21 cellular contexts compared by ENCODE assay signal in the genomic region with DNA sequence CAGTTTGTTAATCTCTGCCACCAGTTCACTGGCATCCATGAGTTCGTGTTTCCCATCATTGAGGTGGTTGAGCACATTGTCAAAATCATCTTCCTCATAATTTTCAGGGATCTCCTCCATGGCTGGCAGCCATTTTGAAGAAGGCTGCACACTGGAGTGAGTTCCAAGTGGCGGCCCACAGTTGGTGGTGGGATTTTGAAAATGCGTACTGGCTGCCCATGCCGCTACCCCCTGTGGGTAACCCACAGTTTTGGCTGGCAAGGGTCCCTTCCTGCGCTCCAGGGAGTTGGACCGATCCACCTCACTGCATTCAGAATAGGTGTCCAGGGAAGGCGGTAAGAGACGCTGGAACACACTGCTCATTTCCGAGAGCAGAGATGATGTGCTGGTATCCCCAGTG. TPM values are rescaled to one million over a fixed set of nuclear protein-coding genes. Genes with fewer than 3 reads are reported as not detected.
DNase-seq lines count a peak whose midpoint lies in the region; ATAC-seq, FAIRE-seq and TF ChIP-seq lines count a peak whose summit lies in the region.
"Had no signal": no experiment of that assay in that cellular context is flagged by ENCODE, and none has a peak within 500 bp of the region (broad histone marks: within the 10 kb centered on the region; RNA-seq: fewer than 3 reads in every experiment).

No MANE protein-coding gene starts in this region.

- no peaks in the 10 kb centered on the region for H3K79me2 ChIP-seq in K562 (ENCODE audit: control insufficient read depth, insufficient read depth, low read length)

- H2AK5ac ChIP-seq in mesenchymal stem cell (ENCODE audit: low read length, severe bottlenecking) = no peak overlapping the region

- TF ChIP-seq RAD21 in K562 (CRISPR knock-in tag; conservative IDR thresholded peaks at IDR 0.05 in 1 of 2, IDR thresholded peaks at IDR 0.05 in 1 of 2) = no peak

- intact Hi-C loops in K562 (cut with micrococcal nuclease) = no loop called here
- intact Hi-C loops in tibial artery (cut with DNase I; ENCODE audit: low total_unique reads) = no loop called here
- intact Hi-C loops in body of pancreas (cut with DNase I) = no loop called here
- intact Hi-C loops in cardiac septum (cut with DNase I) = loop anchor here (10.0 kb wide), 1 partner anchor 396 kb away; no protein-coding TSS in a partner anchor

- TF ChIP-seq POLR2A in K562 (conservative IDR thresholded peaks at IDR 0.05) (no peak), body of pancreas (IDR thresholded peaks at IDR 0.05) (no peak)

- H2AFZ ChIP-seq in K562 (ENCODE audit: low read depth, low read length) (no peak overlapping the region), mesenchymal stem cell (ENCODE audit: low read depth, low read length) (no peak overlapping the region)
- H2AFZ ChIP-seq: GM23338 had no signal

- H3K14ac ChIP-seq in mesenchymal stem cell (ENCODE audit: low read length in 2 of 2) = no peak overlapping the region

- no peak for TF ChIP-seq EP300 in K562 (IDR thresholded peaks at IDR 0.05; ENCODE audit: low read length)

- H3K23ac ChIP-seq in mesenchymal stem cell (ENCODE audit: low read length in 2 of 2) = no peak overlapping the region

- WGBS in K562 (ENCODE audit: insufficient coverage, low coverage, missing lambda C conversion rate) = 9% methylated on average over 9 of the region's 9 CpGs
- WGBS in mesenchymal stem cell = 99% methylated on average over 9 of the region's 9 CpGs
- WGBS in body of pancreas, 2 donors = 80 to 81% methylated on average over 9 of the region's 9 CpGs

- ATAC-seq in K562 (no peak), body of pancreas (no peak)
- ATAC-seq: GM23338, HCT116, HepG2 had no signal

- DNase-seq in K562 (ENCODE audit: extremely low read depth in 1 of 4, low spot score in 3 of 4) = no peak
- DNase-seq in mesenchymal stem cell = no peak
- no peak for DNase-seq in tibial artery
- no peak for DNase-seq in body of pancreas
- no peak for DNase-seq in cardiac septum (ENCODE audit: low spot score)
- no peak for DNase-seq in NCI-H2227 treated with DMSO at 0.1 percent for 48 hours (lab: John Stamatoyannopoulos, UW)
- DNase-seq: ACHN; BE2C; C1 segment of cervical spinal cord; CD4-positive, CD25-positive, alpha-beta regulatory T cell; CD8-positive, alpha-beta memory T cell; COR-L47; DMS 273 treated with DMSO at 0.1 percent for 48 hours had no signal

- in situ Hi-C loops in K562 (cut with MboI) = no loop called here

- H4K91ac ChIP-seq in mesenchymal stem cell (ENCODE audit: low read length) = no peak overlapping the region

- H3K4me2 ChIP-seq in K562 (ENCODE audit: insufficient read depth, low read length) = no peak overlapping the region
- H3K4me2 ChIP-seq in mesenchymal stem cell (ENCODE audit: low read length, poor library complexity, severe bottlenecking) = no peak overlapping the region
- H3K4me2 ChIP-seq: GM23338 had no signal

- peak overlapping the region; percentile 13 for H4K8ac ChIP-seq in mesenchymal stem cell (ENCODE audit: low read length)

- no peaks in the 10 kb centered on the region for H3K9me3 ChIP-seq in HEK293 (ENCODE audit: control insufficient read depth, insufficient read depth, low read depth, low read length)
- no peaks in the 10 kb centered on the region for H3K9me3 ChIP-seq in K562 (replicated peaks; ENCODE audit: control insufficient read depth, insufficient read depth, low read depth, low read length)
- H3K9me3 ChIP-seq in mesenchymal stem cell (ENCODE audit: control insufficient read depth, low read length) = no peaks in the 10 kb centered on the region
- no peaks in the 10 kb centered on the region for H3K9me3 ChIP-seq in tibial artery
- H3K9me3 ChIP-seq in body of pancreas = no peaks in the 10 kb centered on the region
- H3K9me3 ChIP-seq: BE2C had no signal

- H3K27me3 ChIP-seq in K562 (ENCODE audit: control insufficient read depth in 2 of 2, insufficient read depth in 2 of 2, low read length in 2 of 2) (no peaks in the 10 kb centered on the region), mesenchymal stem cell (ENCODE audit: control insufficient read depth in 1 of 2, insufficient read depth in 1 of 2, low read length in 2 of 2) (no peaks in the 10 kb centered on the region), tibial artery (no peaks in the 10 kb centered on the region), body of pancreas (no peaks in the 10 kb centered on the region)
- H3K27me3 ChIP-seq: BE2C had no signal

- no peak overlapping the region for H3K27ac ChIP-seq in HEK293 (ENCODE audit: extremely low read depth, low read depth, low read length)
- H3K27ac ChIP-seq in K562 (ENCODE audit: extremely low read depth, low read depth, low read length) = no peak overlapping the region
- no peak overlapping the region for H3K27ac ChIP-seq in mesenchymal stem cell (ENCODE audit: low read length, poor library complexity, severe bottlenecking)
- peak overlapping the region; percentile 66 to 92 for H3K27ac ChIP-seq in tibial artery
- H3K27ac ChIP-seq in body of pancreas = no peak overlapping the region

- CTCF ChIA-PET in HEK293 (lab: Yijun Ruan, JAX) (no interaction called here), K562 (lab: Yijun Ruan, JAX; ENCODE audit: low intra/inter-chr PET ratio) (no interaction called here)

- H3K18ac ChIP-seq in mesenchymal stem cell (ENCODE audit: low read depth in 1 of 2, low read length in 2 of 2) = no peak overlapping the region

- H3K4me1 ChIP-seq in HEK293 (ENCODE audit: control insufficient read depth, insufficient read depth, low read length) (no peaks in the 10 kb centered on the region), K562 (replicated peaks in 1 of 2; ENCODE audit: control insufficient read depth in 2 of 2, insufficient read depth in 2 of 2, low read length in 2 of 2) (no peaks in the 10 kb centered on the region), mesenchymal stem cell (ENCODE audit: control insufficient read depth, insufficient read depth, low read depth, low read length) (no peaks in the 10 kb centered on the region), tibial artery (peaks cover 0 to 73% (median 14%) of the 10 kb centered on the region in 4 donors), body of pancreas (no peaks in the 10 kb centered on the region)
- H3K4me1 ChIP-seq: BE2C had no signal

- POLR2A ChIA-PET in HEK293 (lab: Yijun Ruan, JAX) = no interaction called here
- POLR2A ChIA-PET in K562 (lab: Yijun Ruan, JAX) = no interaction called here

- H3K9ac ChIP-seq in K562 (ENCODE audit: insufficient read depth in 1 of 2, low read depth in 2 of 2, low read length in 2 of 2) = no peak overlapping the region
- no peak overlapping the region for H3K9ac ChIP-seq in mesenchymal stem cell (ENCODE audit: low read length)

- H3K36me3 ChIP-seq in HEK293 (ENCODE audit: control insufficient read depth in 2 of 2, insufficient read depth in 1 of 2, low read length in 2 of 2) (peaks cover 0 to 12% of the 10 kb centered on the region in 2 experiments; a peak in 1 of 3 replicates), K562 (ENCODE audit: control insufficient read depth, insufficient read depth, low read length) (no peaks in the 10 kb centered on the region), mesenchymal stem cell (ENCODE audit: control insufficient read depth in 1 of 2, insufficient read depth in 2 of 2, low read depth in 1 of 2, low read length in 2 of 2) (peaks cover 6 to 70% of the 10 kb centered on the region in 2 experiments), tibial artery (peaks cover 11 to 15% (median 12%) of the 10 kb centered on the region in 3 donors), body of pancreas (replicated peaks in 1 of 2; ENCODE audit: insufficient read depth in 1 of 2, low read depth in 2 of 2) (no peaks in the 10 kb centered on the region)

- TF ChIP-seq CTCF in HEK293 (tag by site-specific recombination; IDR thresholded peaks at IDR 0.05) (no peak), K562 (IDR thresholded peaks at IDR 0.05 in 2 of 3, conservative IDR thresholded peaks at IDR 0.05 in 1 of 3; ENCODE audit: insufficient read depth in 2 of 3, low read depth in 1 of 3, low read length in 3 of 3) (no peak), tibial artery (IDR thresholded peaks at IDR 0.05) (no peak), body of pancreas (IDR thresholded peaks at IDR 0.05) (no peak)

- no peaks in the 10 kb centered on the region for H3K9me1 ChIP-seq in K562 (ENCODE audit: control insufficient read depth, insufficient read depth, low read length)

- H2BK12ac ChIP-seq in mesenchymal stem cell (ENCODE audit: low read length in 2 of 2) = no peak overlapping the region

- H4K20me1 ChIP-seq in K562 (replicated peaks; ENCODE audit: control insufficient read depth, insufficient read depth, low read length) = no peaks in the 10 kb centered on the region

- BruUV-seq in K562 (replicated peaks; lab: Mats Ljungman, UMichigan) = no TSS peak

- H2BK120ac ChIP-seq in mesenchymal stem cell (ENCODE audit: low read depth, low read length) = no peak overlapping the region

- no peak overlapping the region for H2BK15ac ChIP-seq in mesenchymal stem cell (ENCODE audit: low read depth, poor library complexity, severe bottlenecking)

- FAIRE-seq in K562 (lab: Jason Lieb, UNC) = no peak
- FAIRE-seq: G401.6, GM12891, GM19239, H54, HepG2 had no signal

- no peak overlapping the region for H3K4me3 ChIP-seq in HEK293 (ENCODE audit: low read depth, low read length)
- no peak overlapping the region for H3K4me3 ChIP-seq in K562
- H3K4me3 ChIP-seq in mesenchymal stem cell (ENCODE audit: insufficient read depth in 1 of 2, low read depth in 1 of 2, low read length in 2 of 2) = no peak overlapping the region
- H3K4me3 ChIP-seq in tibial artery = no peak overlapping the region
- H3K4me3 ChIP-seq in body of pancreas = no peak overlapping the region
- H3K4me3 ChIP-seq: GM23338 had no signal

- no peak overlapping the region for H2BK5ac ChIP-seq in mesenchymal stem cell (ENCODE audit: low read depth, low read length, poor library complexity, severe bottlenecking)

- H3K4ac ChIP-seq in mesenchymal stem cell (ENCODE audit: low read depth in 1 of 2, low read length in 2 of 2) = no peak overlapping the region

- H3K79me1 ChIP-seq in mesenchymal stem cell (replicated peaks; ENCODE audit: low read length, poor library complexity, severe bottlenecking) = no peaks in the 10 kb centered on the region

RNA-seq across cellular contexts. Expression of a gene that starts 11.2 kb away (rescaled TPM):
- total RNA-seq in K562 (2011; cell fraction: chromatin; rRNA removed; ENCODE audit: low replicate concordance) = not detected in 2 replicates
- not detected in 2 replicates for total RNA-seq in K562 (2011; cell fraction: nucleolus; rRNA removed)
- total RNA-seq in K562 (2011; cell fraction: nucleoplasm; rRNA removed) = 0.29 TPM in 1 of 2 replicates, not detected in the other
- total RNA-seq in K562 (2014; rRNA removed) (not detected in 2 replicates), K562 (2014; rRNA removed; fragmentation: Illumina TruSeq; extraction: Trizol) (not detected in 2 replicates), K562 (2015; rRNA removed; fragmentation: Illumina TruSeq; extraction: Trizol) (not detected in 2 replicates), K562 (2021) (0.09 and 0.11 TPM in 2 replicates), body of pancreas (1 to 10 TPM; 3.9 to 7.9 TPM), cardiac septum (4.9 TPM)
- polyA plus RNA-seq in K562 (2011; rRNA removed) (0.04 TPM in 2 replicates), K562 (2014; fragmentation: Illumina TruSeq; extraction: Trizol) (not detected in 2 replicates), K562 (2014; fragmentation: Nextera tagmentation; extraction: Ambion mirVana) (not detected), K562 (2014; rRNA removed) (not detected in 2 replicates)
- polyA plus RNA-seq in K562 (2011; cell fraction: cytosol; rRNA removed) = 0.09 TPM in 1 of 2 replicates, not detected in the other
- 0.13 TPM in 1 of 2 replicates, not detected in the other for polyA plus RNA-seq in K562 (2011; cell fraction: nucleus; rRNA removed)
- not detected in 2 replicates for polyA plus RNA-seq in K562 (2012)
- 0.25 and 0.30 TPM in 2 replicates for polyA minus RNA-seq in K562 (2011; rRNA and poly(A)+ RNA removed)
- not detected in 2 replicates for polyA minus RNA-seq in K562 (2011; cell fraction: cytosol; rRNA and poly(A)+ RNA removed)
- polyA minus RNA-seq in K562 (2011; cell fraction: nucleus; rRNA and poly(A)+ RNA removed) = under 0.01 and 0.22 TPM in 2 replicates
- polyA plus RNA-seq in mesenchymal stem cell (2013, experiment 1 of 2) = 160 TPM
- polyA plus RNA-seq in mesenchymal stem cell (2013, experiment 2 of 2) = 161 TPM
- total RNA-seq: CD8-positive, alpha-beta memory T cell; HepG2 had no signal
- polyA plus RNA-seq: CD4-positive, CD25-positive, alpha-beta regulatory T cell; CD8-positive, alpha-beta memory T cell; HepG2 had no signal

Comparison
In these comparisons a context has a peak if more than half of its experiments do, and no peak if none do; other contexts are left out.
1. H3K27ac ChIP-seq: peak in tibial artery (2 of 2); none in HEK293 (single experiment), K562 (single experiment), mesenchymal stem cell (single experiment) and body of pancreas (0 of 4).